In genomic region chr5:163496286-163496685, GRCh38 we compare ENCODE assay signal across 2 cellular contexts.
TF ChIP-seq lines count a peak whose summit lies in the region.

No MANE protein-coding gene starts in this region.

TF ChIP-seq in SK-N-SH, 30 proteins besides CTCF, POLR2A, EP300 and RAD21:
- TF ChIP-seq MAX (IDR thresholded peaks at IDR 0.05; ENCODE audit: low read depth) (no peak), TCF12 (IDR thresholded peaks at IDR 0.05) (no peak), FOSL2 (IDR thresholded peaks at IDR 0.05; ENCODE audit: borderline replicate concordance, low read depth) (no peak), TEAD4 (IDR thresholded peaks at IDR 0.05; ENCODE audit: borderline replicate concordance, insufficient read depth) (no peak), NFIC (IDR thresholded peaks at IDR 0.05; ENCODE audit: borderline replicate concordance) (no peak), ZBTB33 (IDR thresholded peaks at IDR 0.05; ENCODE audit: borderline replicate concordance, low read depth) (no peak), REST (IDR thresholded peaks at IDR 0.05; ENCODE audit: low read depth, low read length) (no peak), GABPA (IDR thresholded peaks at IDR 0.05; ENCODE audit: low read depth) (no peak), SMC3 (IDR thresholded peaks at IDR 0.05; ENCODE audit: low read depth, low read length) (no peak), MEF2A (IDR thresholded peaks at IDR 0.05; ENCODE audit: borderline replicate concordance, low read depth) (no peak), POLR2AphosphoS5 (IDR thresholded peaks at IDR 0.05; ENCODE audit: low read depth, low read length) (no peak), TAF1 (IDR thresholded peaks at IDR 0.05; ENCODE audit: borderline replicate concordance, low read depth, low read length) (no peak), RXRA (IDR thresholded peaks at IDR 0.05; ENCODE audit: borderline replicate concordance, low read depth) (no peak), FOXM1 (IDR thresholded peaks at IDR 0.05; ENCODE audit: low read depth) (no peak), YY1 (IDR thresholded peaks at IDR 0.05; ENCODE audit: low read depth) (no peak), CHD2 (IDR thresholded peaks at IDR 0.05; ENCODE audit: low read length, partially characterized antibody) (no peak), USF1 (IDR thresholded peaks at IDR 0.05; ENCODE audit: borderline replicate concordance, low read depth) (no peak), MXI1 (IDR thresholded peaks at IDR 0.05; ENCODE audit: low read depth, low read length) (no peak), GATA2 (CRISPR knock-in tag; IDR thresholded peaks at IDR 0.05) (no peak), NRF1 (IDR thresholded peaks at IDR 0.05; ENCODE audit: low read depth, low read length) (no peak)

TF ChIP-seq in SK-N-SH treated with all-trans-retinoic acid at 6 μM for 48 hours, 23 proteins besides CTCF, POLR2A, EP300 and RAD21:
- TF ChIP-seq GLIS3 (CRISPR knock-in tag; IDR thresholded peaks at IDR 0.05) (no peak), PATZ1 (CRISPR knock-in tag; IDR thresholded peaks at IDR 0.05; ENCODE audit: borderline replicate concordance) (no peak), ZFP3 (CRISPR knock-in tag; IDR thresholded peaks at IDR 0.05) (no peak), ZFP30 (CRISPR knock-in tag; IDR thresholded peaks at IDR 0.05) (no peak), SNAI2 (CRISPR knock-in tag; IDR thresholded peaks at IDR 0.05) (no peak), ZNF8 (CRISPR knock-in tag; IDR thresholded peaks at IDR 0.05) (no peak), ESRRG (CRISPR knock-in tag; IDR thresholded peaks at IDR 0.05) (no peak), CREB5 (CRISPR knock-in tag; IDR thresholded peaks at IDR 0.05; ENCODE audit: low read depth) (no peak)
